In genomic region chr7:76372984-76373833, GRCh38 we compare ENCODE assay signal across 9 cellular contexts. TPM values are rescaled to one million over a fixed set of nuclear protein-coding genes. Genes with fewer than 3 reads are reported as not detected.
DNase-seq lines count a peak whose midpoint lies in the region; ATAC-seq, FAIRE-seq and TF ChIP-seq lines count a peak whose summit lies in the region.
"Had no signal": no experiment of that assay in that cellular context is flagged by ENCODE, and none has a peak within 500 bp of the region (broad histone marks: within the 10 kb centered on the region; RNA-seq: fewer than 3 reads in every experiment).

No MANE protein-coding gene starts in this region.

- FAIRE-seq in endothelial cell of umbilical vein (lab: Jason Lieb, UNC): peak; percentile 88

- dilution Hi-C loops in endothelial cell of umbilical vein (cut with MboI; ENCODE audit: extremely low pct_ligation_motif_present, low sequenced_read_pairs): no loop called here

- H3K27me3 ChIP-seq in PC-3 (ENCODE audit: low read length) (no peaks in the 10 kb centered on the region), endothelial cell of umbilical vein (ENCODE audit: control insufficient read depth in 2 of 2, insufficient read depth in 2 of 2, low read length in 2 of 2) (peaks cover 0 to under 1% of the 10 kb centered on the region in 2 experiments), osteoblast (ENCODE audit: insufficient read depth, low read length) (no peaks in the 10 kb centered on the region)

- H3K4me3 ChIP-seq in PC-3 (ENCODE audit: low read length): no peak overlapping the region
- no peak overlapping the region for H3K4me3 ChIP-seq in endothelial cell of umbilical vein (replicated peaks in 1 of 3; ENCODE audit: insufficient read depth in 1 of 3, low read depth in 1 of 3, low read length in 3 of 3)
- H3K4me3 ChIP-seq in osteoblast (ENCODE audit: insufficient read depth, low read length): no peak overlapping the region

- no peaks in the 10 kb centered on the region for H3K9me1 ChIP-seq in endothelial cell of umbilical vein (replicated peaks; ENCODE audit: control insufficient read depth, extremely low read depth, insufficient read depth, low read length)

- no peaks in the 10 kb centered on the region for H3F3A ChIP-seq in PC-3 (ENCODE audit: low read length, unreplicated experiment)

- POLR2A ChIA-PET in PC-3 (lab: Charles Lee; ENCODE audit: unreplicated experiment) (no interaction called here), endothelial cell of umbilical vein (lab: Charles Lee) (no interaction called here)

- peaks cover 11% of the 10 kb centered on the region for H3K4me1 ChIP-seq in PC-3 (ENCODE audit: insufficient read depth, low read length)
- H3K4me1 ChIP-seq in endothelial cell of umbilical vein (ENCODE audit: control insufficient read depth, extremely low read depth, insufficient read depth, low read length): peaks cover 5% of the 10 kb centered on the region
- H3K4me1 ChIP-seq in osteoblast (ENCODE audit: insufficient read depth, low read length): peaks cover 17% of the 10 kb centered on the region

- H4K20me1 ChIP-seq in PC-3 (ENCODE audit: low read length) (no peaks in the 10 kb centered on the region), endothelial cell of umbilical vein (replicated peaks; ENCODE audit: control insufficient read depth, extremely low read depth, insufficient read depth, low read length) (no peaks in the 10 kb centered on the region), osteoblast (ENCODE audit: insufficient read depth, low read length) (no peaks in the 10 kb centered on the region)

- H3K9ac ChIP-seq in PC-3 (ENCODE audit: low read length): peak overlapping the region; percentile 27; the same call in 1 of the 2 replicates
- H3K9ac ChIP-seq in endothelial cell of umbilical vein (replicated peaks; ENCODE audit: extremely low read depth, insufficient read depth, low read length): no peak overlapping the region

- BruUV-seq in PC-3 (replicated peaks; lab: Mats Ljungman, UMichigan): no TSS peak
- no TSS peak for BruUV-seq in endothelial cell of umbilical vein (replicated peaks; lab: Mats Ljungman, UMichigan)

- CTCF ChIA-PET in PC-3 (lab: Charles Lee): no interaction called here
- CTCF ChIA-PET in endothelial cell of umbilical vein (lab: Charles Lee): interaction anchor here (0.8 to 1.2 kb wide), 2 partner anchors 9 to 14 kb away, joined by 3 to 8 read pairs; partner anchors contain the start of gene YWHAG

- DNase-seq in Daoy (ENCODE audit: low read depth) (peak; percentile 36), PC-3 (peak; percentile 83), endothelial cell of umbilical vein (ENCODE audit: low read depth, low spot score) (peak; percentile 36), osteoblast (ENCODE audit: insufficient read length, low spot score, missing footprints) (peak; percentile 97), activated gamma-delta T cell (lab: John Stamatoyannopoulos, UW) (no peak), GM10266 (ENCODE audit: extremely low spot score) (no peak), NCI-H1930 (lab: John Stamatoyannopoulos, UW) (no peak)
- DNase-seq: stimulated activated CD4-positive, alpha-beta T cell treated with anti-CD3 and anti-CD28 coated beads, Interleukin-2, amount 100 ng/mL, for 48 hours had no signal

- H3K79me2 ChIP-seq in PC-3 (ENCODE audit: low read length): no peaks in the 10 kb centered on the region
- no peaks in the 10 kb centered on the region for H3K79me2 ChIP-seq in endothelial cell of umbilical vein (ENCODE audit: control insufficient read depth, insufficient read depth, low read length)
- no peaks in the 10 kb centered on the region for H3K79me2 ChIP-seq in osteoblast (ENCODE audit: insufficient read depth, low read length)

- H3K9me3 ChIP-seq in PC-3 (ENCODE audit: low read length) (no peaks in the 10 kb centered on the region), endothelial cell of umbilical vein (replicated peaks; ENCODE audit: control insufficient read depth, insufficient read depth, low read length) (no peaks in the 10 kb centered on the region), osteoblast (ENCODE audit: low read depth, low read length) (no peaks in the 10 kb centered on the region)

- no peak for TF ChIP-seq POLR2A in endothelial cell of umbilical vein (IDR thresholded peaks at IDR 0.05; ENCODE audit: low read depth, low read length)

- ATAC-seq in PC-3 (peak; percentile 96), HG03521 (IDR thresholded peaks at IDR 0.05; ENCODE audit: unreplicated experiment) (no peak)

- peak overlapping the region; percentile 64 for H3K4me2 ChIP-seq in PC-3 (ENCODE audit: low read length)
- H3K4me2 ChIP-seq in endothelial cell of umbilical vein (ENCODE audit: insufficient read depth, low read length): no peak overlapping the region
- no peak overlapping the region for H3K4me2 ChIP-seq in osteoblast (ENCODE audit: insufficient read depth, low read length)

- peak overlapping the region; percentile 63 for H3K27ac ChIP-seq in PC-3 (ENCODE audit: low read length)
- peak overlapping the region; percentile 37 for H3K27ac ChIP-seq in endothelial cell of umbilical vein (ENCODE audit: insufficient read depth, low read depth, low read length)
- peak overlapping the region; percentile 56 for H3K27ac ChIP-seq in osteoblast (ENCODE audit: low read depth, low read length)

- H2AFZ ChIP-seq in PC-3 (ENCODE audit: low read length): peak overlapping the region; percentile 74
- peak overlapping the region; percentile 91 for H2AFZ ChIP-seq in endothelial cell of umbilical vein (ENCODE audit: low read depth, low read length)
- H2AFZ ChIP-seq in osteoblast (ENCODE audit: low read length): peak overlapping the region; percentile 86

- H3K36me3 ChIP-seq in PC-3 (ENCODE audit: low read depth, low read length) (no peaks in the 10 kb centered on the region), endothelial cell of umbilical vein (ENCODE audit: control insufficient read depth in 2 of 2, extremely low read depth in 1 of 2, insufficient read depth in 2 of 2, low read length in 2 of 2) (no peaks in the 10 kb centered on the region), osteoblast (ENCODE audit: insufficient read depth, low read length) (no peaks in the 10 kb centered on the region)

- H3K9me2 ChIP-seq in PC-3 (replicated peaks; ENCODE audit: low read length): no peaks in the 10 kb centered on the region

- no peak for TF ChIP-seq CTCF in PC-3 (conservative IDR thresholded peaks at IDR 0.05; ENCODE audit: low read depth, low read length)
- no peak for TF ChIP-seq CTCF in endothelial cell of umbilical vein (IDR thresholded peaks at IDR 0.05; ENCODE audit: extremely low read depth in 1 of 2, insufficient read depth in 1 of 2, low read depth in 1 of 2, low read length in 2 of 2)
- TF ChIP-seq CTCF in osteoblast (IDR thresholded peaks at IDR 0.05; ENCODE audit: extremely low read depth, low read depth, low read length): no peak
- no peak for TF ChIP-seq CTCF in GM10266 (IDR thresholded peaks at IDR 0.05; ENCODE audit: control insufficient read depth, insufficient read depth, low read depth, missing control alignments)

- intact Hi-C loops in PC-3 (cut with micrococcal nuclease) (no loop called here), endothelial cell of umbilical vein (cut with micrococcal nuclease) (no loop called here)

TF ChIP-seq in endothelial cell of umbilical vein, 7 proteins besides CTCF, POLR2A, EP300 and RAD21:
- TF ChIP-seq FOS (IDR thresholded peaks at IDR 0.05; ENCODE audit: borderline replicate concordance, insufficient read depth, low read length) (peak; percentile 48), GATA2 (IDR thresholded peaks at IDR 0.05; ENCODE audit: insufficient read depth, insufficient read length, low read depth, low read length) (no peak)

RNA-seq across cellular contexts. Expression of gene YWHAG, which starts 14.4 kb away (rescaled TPM):
- total RNA-seq in Daoy (2014; rRNA removed; shearing (Covaris generic)): 53.9 and 57.6 TPM in 2 replicates
- total RNA-seq in PC-3 (2014; rRNA removed) (42.2 and 54.4 TPM in 2 replicates), endothelial cell of umbilical vein (199 and 205 TPM in 2 replicates), osteoblast (99.9 and 121 TPM in 2 replicates)
- polyA plus RNA-seq in endothelial cell of umbilical vein: 41.3 and 55.6 TPM in 2 replicates
- 62.4 and 66.2 TPM in 2 replicates for polyA plus RNA-seq in endothelial cell of umbilical vein (2011; cell fraction: cytosol; rRNA removed)
- polyA plus RNA-seq in endothelial cell of umbilical vein (2011; cell fraction: nucleus; rRNA removed): 38.7 and 46.1 TPM in 2 replicates
- polyA plus RNA-seq in endothelial cell of umbilical vein (2012): 145 and 187 TPM in 2 replicates
- polyA minus RNA-seq in endothelial cell of umbilical vein: 94.8 and 112 TPM in 2 replicates
- polyA minus RNA-seq in endothelial cell of umbilical vein (2011; cell fraction: cytosol; rRNA and poly(A)+ RNA removed): 82.6 TPM
- 34.6 and 36.4 TPM in 2 replicates for polyA minus RNA-seq in endothelial cell of umbilical vein (2011; cell fraction: nucleus; rRNA and poly(A)+ RNA removed)

RNA-seq across cellular contexts. Expression of gene SSC4D, which starts 36.3 kb away (rescaled TPM):
- 0.30 and 2.5 TPM in 2 replicates for total RNA-seq in Daoy (2014; rRNA removed; shearing (Covaris generic))
- 0.86 and 1.3 TPM in 2 replicates for total RNA-seq in PC-3 (2014; rRNA removed)
- total RNA-seq in endothelial cell of umbilical vein: 0.39 and 0.46 TPM in 2 replicates
- polyA plus RNA-seq in endothelial cell of umbilical vein: 0.88 and 1.1 TPM in 2 replicates
- polyA plus RNA-seq in endothelial cell of umbilical vein (2011; cell fraction: cytosol; rRNA removed): 0.59 TPM in 2 replicates
- polyA plus RNA-seq in endothelial cell of umbilical vein (2011; cell fraction: nucleus; rRNA removed): 0.26 and 0.38 TPM in 2 replicates
- 0.37 and 0.68 TPM in 2 replicates for polyA plus RNA-seq in endothelial cell of umbilical vein (2012)
- 0.30 and 0.53 TPM in 2 replicates for polyA minus RNA-seq in endothelial cell of umbilical vein
- polyA minus RNA-seq in endothelial cell of umbilical vein (2011; cell fraction: cytosol; rRNA and poly(A)+ RNA removed): 1.7 TPM
- polyA minus RNA-seq in endothelial cell of umbilical vein (2011; cell fraction: nucleus; rRNA and poly(A)+ RNA removed): not detected in 2 replicates
- 0.88 and 1.1 TPM in 2 replicates for total RNA-seq in osteoblast

RNA-seq across cellular contexts. Expression of gene ZP3, which starts 51.5 kb away (rescaled TPM):
- 2.0 and 3.8 TPM in 2 replicates for total RNA-seq in Daoy (2014; rRNA removed; shearing (Covaris generic))
- total RNA-seq in PC-3 (2014; rRNA removed) (11.9 and 21.6 TPM in 2 replicates), endothelial cell of umbilical vein (0.32 and 4.0 TPM in 2 replicates), osteoblast (3.5 and 6.2 TPM in 2 replicates)
- 3.0 and 4.3 TPM in 2 replicates for polyA plus RNA-seq in endothelial cell of umbilical vein
- polyA plus RNA-seq in endothelial cell of umbilical vein (2011; cell fraction: cytosol; rRNA removed): 1.7 and 1.9 TPM in 2 replicates
- polyA plus RNA-seq in endothelial cell of umbilical vein (2011; cell fraction: nucleus; rRNA removed): 1.4 and 1.7 TPM in 2 replicates
- 2.5 and 4.7 TPM in 2 replicates for polyA plus RNA-seq in endothelial cell of umbilical vein (2012)
- polyA minus RNA-seq in endothelial cell of umbilical vein: 2.6 and 6.7 TPM in 2 replicates
- polyA minus RNA-seq in endothelial cell of umbilical vein (2011; cell fraction: cytosol; rRNA and poly(A)+ RNA removed): 28.8 TPM
- 0.24 and 0.48 TPM in 2 replicates for polyA minus RNA-seq in endothelial cell of umbilical vein (2011; cell fraction: nucleus; rRNA and poly(A)+ RNA removed)

Comparison
In these comparisons a context has a peak if more than half of its experiments do, and no peak if none do; other contexts are left out.
1. DNase-seq: peak in Daoy (single experiment), PC-3 (single experiment), endothelial cell of umbilical vein (single experiment) and osteoblast (single experiment); none in activated gamma-delta T cell (single experiment), GM10266 (single experiment) and NCI-H1930 (0 of 2).
2. Peak in every context shown above with its lines, with median percentiles within 50 percentile points of each other: H2AFZ ChIP-seq and H3K27ac ChIP-seq.